In genomic region chr15:67161881-67162280, GRCh38 we compare ENCODE assay signal across 11 cellular contexts.
A peak's percentile ranks its signal among the peaks of the same experiment; 100 is the strongest.
DNase-seq lines count a peak whose midpoint lies in the region; TF ChIP-seq lines count a peak whose summit lies in the region.
"Had no signal": no experiment of that assay in that cellular context is flagged by ENCODE, and none has a peak within 500 bp of the region (broad histone marks: within the 10 kb centered on the region; RNA-seq: fewer than 3 reads in every experiment).

No MANE protein-coding gene starts in this region.

- 86% methylated on average over 4 of the region's 4 CpGs for WGBS in mesenchymal stem cell

- peaks cover 44% of the 10 kb centered on the region for H3K36me3 Mint-ChIP-seq in activated CD4-positive, alpha-beta T cell treated with anti-CD3 and anti-CD28 coated beads, Interleukin-2, amount 10 ng/mL, durations not matched to agents 24 days and 14 days (ENCODE audit: low read depth)
- peaks cover 32% of the 10 kb centered on the region for H3K36me3 Mint-ChIP-seq in type B pancreatic cell
- H3K36me3 Mint-ChIP-seq in mesothelial cell of epicardium: peaks cover 15% of the 10 kb centered on the region

- no peak overlapping the region for H3K4me2 ChIP-seq in mesenchymal stem cell (ENCODE audit: low read length, poor library complexity, severe bottlenecking)

- no peaks in the 10 kb centered on the region for H3K27me3 ChIP-seq in mesenchymal stem cell (ENCODE audit: control insufficient read depth in 1 of 2, insufficient read depth in 1 of 2, low read length in 2 of 2)

- H3K27me3 Mint-ChIP-seq in activated CD4-positive, alpha-beta T cell treated with anti-CD3 and anti-CD28 coated beads, Interleukin-2, amount 10 ng/mL, durations not matched to agents 24 days and 14 days: no peaks in the 10 kb centered on the region
- H3K27me3 Mint-ChIP-seq in type B pancreatic cell (no peaks in the 10 kb centered on the region), mesothelial cell of epicardium (ENCODE audit: low read depth) (no peaks in the 10 kb centered on the region)

- H3K4me1 Mint-ChIP-seq in activated CD4-positive, alpha-beta T cell treated with anti-CD3 and anti-CD28 coated beads, Interleukin-2, amount 10 ng/mL, durations not matched to agents 24 days and 14 days: peaks cover 32% of the 10 kb centered on the region
- H3K4me1 Mint-ChIP-seq in type B pancreatic cell (ENCODE audit: unreplicated experiment) (peaks cover 46% of the 10 kb centered on the region), mesothelial cell of epicardium (peaks cover 10% of the 10 kb centered on the region)

- no peak for DNase-seq in activated CD4-positive, alpha-beta T cell treated with anti-CD3 and anti-CD28 coated beads, Interleukin-2, amount 10 ng/mL, durations not matched to agents 24 days and 14 days
- no peak for DNase-seq in activated CD4-positive, alpha-beta T cell treated with anti-CD3 and anti-CD28 coated beads for 4 hours
- DNase-seq in SK-N-DZ (ENCODE audit: low spot score) (peak; percentile 22), mesenchymal stem cell (no peak), type B pancreatic cell (ENCODE audit: extremely low spot score, unreplicated experiment) (no peak), NCI-H2196 (lab: John Stamatoyannopoulos, UW; ENCODE audit: unreplicated experiment) (no peak), DMS 273 treated with DMSO at 0.1 percent for 48 hours (lab: John Stamatoyannopoulos, UW) (no peak), mesothelial cell of epicardium (ENCODE audit: low spot score in 2 of 2, unreplicated experiment in 2 of 2) (no peak)
- DNase-seq: NCI-H2081, NCI-H748 treated with DMSO at 0.1 percent for 48 hours, posterior cingulate gyrus had no signal

- H3K79me1 ChIP-seq in mesenchymal stem cell (replicated peaks; ENCODE audit: low read length, poor library complexity, severe bottlenecking): peaks cover 28% of the 10 kb centered on the region

- peak overlapping the region; percentile 67 for H4K8ac ChIP-seq in mesenchymal stem cell (ENCODE audit: low read length)

- intact Hi-C loops in activated CD4-positive, alpha-beta T cell treated with anti-CD3 and anti-CD28 coated beads, Interleukin-2, amount 10 ng/mL, durations not matched to agents 24 days and 14 days (cut with micrococcal nuclease): no loop called here

- H3K9me3 Mint-ChIP-seq in activated CD4-positive, alpha-beta T cell treated with anti-CD3 and anti-CD28 coated beads, Interleukin-2, amount 10 ng/mL, durations not matched to agents 24 days and 14 days: peaks cover 4% of the 10 kb centered on the region
- H3K9me3 Mint-ChIP-seq in type B pancreatic cell (peaks cover 3% of the 10 kb centered on the region), mesothelial cell of epicardium (no peaks in the 10 kb centered on the region)

- H2BK5ac ChIP-seq in mesenchymal stem cell (ENCODE audit: low read depth, low read length, poor library complexity, severe bottlenecking): no peak overlapping the region

- H4K91ac ChIP-seq in mesenchymal stem cell (ENCODE audit: low read length): no peak overlapping the region

- H3K4me1 ChIP-seq in mesenchymal stem cell (ENCODE audit: control insufficient read depth, insufficient read depth, low read depth, low read length): peaks cover 22% of the 10 kb centered on the region

- H2BK12ac ChIP-seq in mesenchymal stem cell (ENCODE audit: low read length in 2 of 2): peak overlapping the region; percentile 59 to 79

- no peak overlapping the region for H2AK5ac ChIP-seq in mesenchymal stem cell (ENCODE audit: low read length, severe bottlenecking)

- no peak overlapping the region for H3K9ac ChIP-seq in mesenchymal stem cell (ENCODE audit: low read length)

- H2BK15ac ChIP-seq in mesenchymal stem cell (ENCODE audit: low read depth, poor library complexity, severe bottlenecking): no peak overlapping the region

- H3K36me3 ChIP-seq in mesenchymal stem cell (ENCODE audit: control insufficient read depth in 1 of 2, insufficient read depth in 2 of 2, low read depth in 1 of 2, low read length in 2 of 2): peaks cover 20 to 54% of the 10 kb centered on the region in 2 experiments

- H3K27ac Mint-ChIP-seq in activated CD4-positive, alpha-beta T cell treated with anti-CD3 and anti-CD28 coated beads, Interleukin-2, amount 10 ng/mL, durations not matched to agents 24 days and 14 days: peak overlapping the region; percentile 49
- H3K27ac Mint-ChIP-seq in type B pancreatic cell: peak overlapping the region; percentile 40
- no peak overlapping the region for H3K27ac Mint-ChIP-seq in mesothelial cell of epicardium

- TF ChIP-seq CTCF in type B pancreatic cell (conservative IDR thresholded peaks at IDR 0.05) (no peak), mesothelial cell of epicardium (IDR thresholded peaks at IDR 0.05; ENCODE audit: unreplicated experiment) (no peak)

- no peaks in the 10 kb centered on the region for H3K9me3 ChIP-seq in mesenchymal stem cell (ENCODE audit: control insufficient read depth, low read length)

- H3K18ac ChIP-seq in mesenchymal stem cell (ENCODE audit: low read depth in 1 of 2, low read length in 2 of 2): peak overlapping the region; percentile 8 to 61

- peak overlapping the region; percentile 2 to 70 for H3K23ac ChIP-seq in mesenchymal stem cell (ENCODE audit: low read length in 2 of 2)

- H3K14ac ChIP-seq in mesenchymal stem cell (ENCODE audit: low read length in 2 of 2): no peak overlapping the region

- no peak overlapping the region for H2BK120ac ChIP-seq in mesenchymal stem cell (ENCODE audit: low read depth, low read length)

- no peak overlapping the region for H2AFZ ChIP-seq in mesenchymal stem cell (ENCODE audit: low read depth, low read length)

- peak overlapping the region in 1 of 2 experiments; percentile 35 for H3K4ac ChIP-seq in mesenchymal stem cell (ENCODE audit: low read depth in 1 of 2, low read length in 2 of 2)

- no peak overlapping the region for H3K27ac ChIP-seq in mesenchymal stem cell (ENCODE audit: low read length, poor library complexity, severe bottlenecking)

- H3K4me3 Mint-ChIP-seq in activated CD4-positive, alpha-beta T cell treated with anti-CD3 and anti-CD28 coated beads, Interleukin-2, amount 10 ng/mL, durations not matched to agents 24 days and 14 days: no peak overlapping the region
- H3K4me3 Mint-ChIP-seq in type B pancreatic cell: no peak overlapping the region
- H3K4me3 Mint-ChIP-seq in mesothelial cell of epicardium: no peak overlapping the region

- H3K4me3 ChIP-seq in mesenchymal stem cell (ENCODE audit: insufficient read depth in 1 of 2, low read depth in 1 of 2, low read length in 2 of 2): no peak overlapping the region
